ENCODE assay signal across 21 cellular contexts in genomic region chr5:168962323-168962722, GRCh38.
"Had no signal": no experiment of that assay in that cellular context is flagged by ENCODE, and none has a peak within 500 bp of the region (broad histone marks: within the 10 kb centered on the region; RNA-seq: fewer than 3 reads in every experiment).

No MANE protein-coding gene starts in this region.

- DNase-seq: activated B cell treated with CpG ODN at 0.5 μM for 24 hours; activated CD4-positive, alpha-beta memory T cell treated with anti-CD3 and anti-CD28 coated beads for 36 hours; activated CD4-positive, alpha-beta T cell treated with anti-CD3 and anti-CD28 coated beads for 4 hours; activated gamma-delta T cell treated with Interleukin-2 at 50 U/mL for 16 hours; activated naive CD8-positive, alpha-beta T cell treated with anti-CD3 and anti-CD28 coated beads for 36 hours; activated T-cell treated with anti-CD3 and anti-CD28 coated beads for 4 hours; body of pancreas; effector memory CD8-positive, alpha-beta T cell; gastrocnemius medialis; head of caudate nucleus; kidney glomerular epithelial cell; left ventricle myocardium superior; ovary; sigmoid colon; spleen; stimulated activated CD8-positive, alpha-beta memory T cell treated with anti-CD3 and anti-CD28 coated beads, Interleukin-4, amount 100 ng/mL, for 48 hours; stimulated activated naive CD4-positive, alpha-beta T cell treated with Interleukin-2 at 50 U/mL for 16 hours; thyroid gland had no signal

- H3K27ac ChIP-seq: body of pancreas, gastrocnemius medialis, neural progenitor cell, ovary, sigmoid colon, spleen, thyroid gland had no signal

- H3K27me3 Mint-ChIP-seq: activated CD4-positive, alpha-beta memory T cell treated with anti-CD3 and anti-CD28 coated beads for 36 hours; effector memory CD8-positive, alpha-beta T cell had no signal

- H3K36me3 ChIP-seq: gastrocnemius medialis, neural progenitor cell, ovary, sigmoid colon, spleen, thyroid gland had no signal

- H3K36me3 Mint-ChIP-seq: activated CD4-positive, alpha-beta memory T cell treated with anti-CD3 and anti-CD28 coated beads for 36 hours; activated naive CD8-positive, alpha-beta T cell treated with anti-CD3 and anti-CD28 coated beads for 36 hours; neural progenitor cell had no signal

- H3K4me1 ChIP-seq: body of pancreas, gastrocnemius medialis, neural progenitor cell, sigmoid colon, spleen, thyroid gland had no signal

- H3K27ac Mint-ChIP-seq: activated B cell treated with CpG ODN at 0.5 μM for 24 hours; activated CD4-positive, alpha-beta memory T cell treated with anti-CD3 and anti-CD28 coated beads for 36 hours; activated naive CD8-positive, alpha-beta T cell treated with anti-CD3 and anti-CD28 coated beads for 36 hours; activated T-helper 1 cell treated with anti-CD3 and anti-CD28 coated beads, Interleukin-12 subunit alpha, Interleukin-12 subunit beta, Interleukin-2, Interleukin-4 antibody, amounts not matched to agents 30 ng/mL and 10 ng/mL and 1 ng/mL, durations not matched to agents 14 hours and 24 hours and 36 hours; effector memory CD8-positive, alpha-beta T cell; neural progenitor cell; T-helper 2 cell treated with Interferon-gamma antibody and Interleukin-4, amounts not matched to agents 5 μg/mL and 100 μg/mL, for 36 hours had no signal

- H3K9me3 Mint-ChIP-seq: activated B cell treated with CpG ODN at 0.5 μM for 24 hours; activated CD4-positive, alpha-beta memory T cell treated with anti-CD3 and anti-CD28 coated beads for 36 hours; activated naive CD8-positive, alpha-beta T cell treated with anti-CD3 and anti-CD28 coated beads for 36 hours; activated T-helper 1 cell treated with anti-CD3 and anti-CD28 coated beads, Interleukin-12 subunit alpha, Interleukin-12 subunit beta, Interleukin-2, Interleukin-4 antibody, amounts not matched to agents 30 ng/mL and 10 ng/mL and 1 ng/mL, durations not matched to agents 14 hours and 24 hours and 36 hours; effector memory CD8-positive, alpha-beta T cell; neural progenitor cell; T-helper 2 cell treated with Interferon-gamma antibody and Interleukin-4, amounts not matched to agents 5 μg/mL and 100 μg/mL, for 36 hours had no signal

- H3K4me2 ChIP-seq: neural progenitor cell had no signal

- H3K9me3 ChIP-seq: body of pancreas, gastrocnemius medialis, ovary, sigmoid colon, spleen, thyroid gland had no signal

- H3K27me3 ChIP-seq: body of pancreas, gastrocnemius medialis, neural progenitor cell, ovary, sigmoid colon, spleen, thyroid gland had no signal

- H2AFZ ChIP-seq: neural progenitor cell had no signal

- H3K4me3 Mint-ChIP-seq: activated B cell treated with CpG ODN at 0.5 μM for 24 hours; activated CD4-positive, alpha-beta memory T cell treated with anti-CD3 and anti-CD28 coated beads for 36 hours; activated naive CD8-positive, alpha-beta T cell treated with anti-CD3 and anti-CD28 coated beads for 36 hours; activated T-helper 1 cell treated with anti-CD3 and anti-CD28 coated beads, Interleukin-12 subunit alpha, Interleukin-12 subunit beta, Interleukin-2, Interleukin-4 antibody, amounts not matched to agents 30 ng/mL and 10 ng/mL and 1 ng/mL, durations not matched to agents 14 hours and 24 hours and 36 hours; effector memory CD8-positive, alpha-beta T cell; neural progenitor cell; T-helper 2 cell treated with Interferon-gamma antibody and Interleukin-4, amounts not matched to agents 5 μg/mL and 100 μg/mL, for 36 hours had no signal

- H3K4me1 Mint-ChIP-seq: activated B cell treated with CpG ODN at 0.5 μM for 24 hours had no signal

- H3K4me3 ChIP-seq: body of pancreas, gastrocnemius medialis, neural progenitor cell, ovary, sigmoid colon, spleen, thyroid gland had no signal

- ATAC-seq: body of pancreas; effector memory CD8-positive, alpha-beta T cell; gastrocnemius medialis; left ventricle myocardium superior had no signal
